ENCODE assay signal across 8 cellular contexts in genomic region chr10:74189999-74190421, GRCh38. TPM values are rescaled to one million over a fixed set of nuclear protein-coding genes. Genes with fewer than 3 reads are reported as not detected.
DNase-seq lines count a peak whose midpoint lies in the region; ATAC-seq, FAIRE-seq and TF ChIP-seq lines count a peak whose summit lies in the region.

No MANE protein-coding gene starts in this region.

- H3K27me3 ChIP-seq in duodenal mucosa (ENCODE audit: control insufficient read depth in 1 of 2, insufficient read depth in 2 of 2, low read length in 2 of 2) = no peaks in the 10 kb centered on the region
- no peaks in the 10 kb centered on the region for H3K27me3 ChIP-seq in muscle layer of colon (ENCODE audit: control insufficient read depth in 1 of 2, insufficient read depth in 2 of 2, low read length in 2 of 2)

- H3K27ac ChIP-seq in A549 = peak overlapping the region; percentile 73 to 86
- H3K27ac ChIP-seq in duodenal mucosa (ENCODE audit: low read depth, low read length) = peak overlapping the region; percentile 55
- peak overlapping the region; percentile 21 for H3K27ac ChIP-seq in muscle layer of colon (ENCODE audit: low read depth, low read length)

- DNase-seq in A549 (ENCODE audit: low read depth in 1 of 2, low spot score in 1 of 2) (peak in 1 of 2 experiments; percentile 61), GM13976 (ENCODE audit: low spot score) (peak; percentile 47), RPMI8226 (peak; percentile 23), NCI-H1930 (lab: John Stamatoyannopoulos, UW) (no peak)
- no peak for DNase-seq in stimulated activated CD4-positive, alpha-beta T cell treated with anti-CD3 and anti-CD28 coated beads, Interleukin-4, amount 100 ng/mL, for 4 hours

- H3K4me2 ChIP-seq in A549 = peak overlapping the region; percentile 81

- 3% methylated on average over 3 of the region's 3 CpGs for WGBS in A549 (ENCODE audit: missing lambda C conversion rate)

- no peak for TF ChIP-seq EP300 in A549 (IDR thresholded peaks at IDR 0.05)

- FAIRE-seq in A549 (lab: Jason Lieb, UNC) = peak; percentile 77

- TF ChIP-seq RAD21 in A549 (conservative IDR thresholded peaks at IDR 0.05 in 1 of 2, IDR thresholded peaks at IDR 0.05 in 1 of 2) = no peak

- TF ChIP-seq POLR2A in A549 (IDR thresholded peaks at IDR 0.05; ENCODE audit: low read length) = no peak

- H3K9me3 ChIP-seq in A549 (no peaks in the 10 kb centered on the region), duodenal mucosa (ENCODE audit: control insufficient read depth in 1 of 2, low read length in 2 of 2) (no peaks in the 10 kb centered on the region), muscle layer of colon (ENCODE audit: low read length) (no peaks in the 10 kb centered on the region)

- H3K4me3 ChIP-seq in A549 = 0 out of 3 replicates have a peak overlapping the region, but pooled peaks have one; percentile 2
- peak overlapping the region in 1 of 2 donors; percentile 5 for H3K4me3 ChIP-seq in duodenal mucosa (ENCODE audit: low read depth in 1 of 2, low read length in 2 of 2)
- no peak overlapping the region for H3K4me3 ChIP-seq in muscle layer of colon (ENCODE audit: low read depth in 1 of 2, low read length in 2 of 2)

- no peak overlapping the region for H3K9ac ChIP-seq in duodenal mucosa (ENCODE audit: low read depth in 1 of 2, low read length in 2 of 2)
- H3K9ac ChIP-seq in muscle layer of colon (ENCODE audit: low read length) = no peak overlapping the region

- H3K4me1 ChIP-seq in A549 = peaks cover 38% of the 10 kb centered on the region
- peaks cover 0 to 10% of the 10 kb centered on the region in 2 donors for H3K4me1 ChIP-seq in duodenal mucosa (ENCODE audit: control insufficient read depth in 1 of 2, insufficient read depth in 2 of 2, low read length in 2 of 2)
- peaks cover 14% of the 10 kb centered on the region for H3K4me1 ChIP-seq in muscle layer of colon (ENCODE audit: insufficient read depth, low read length)

- ATAC-seq in A549 (peak; percentile 78 to 91), HG03097 (IDR thresholded peaks at IDR 0.05; ENCODE audit: low FRiP score, unreplicated experiment) (peak; percentile 61)

- CTCF ChIA-PET in A549 (lab: Yijun Ruan, JAX) = interaction anchor here (0.6 to 3.8 kb wide), 4 partner anchors 10 to 340 kb away, joined by 3 to 20 read pairs (median 4); no protein-coding TSS in a partner anchor

- TF ChIP-seq CTCF in A549 (IDR thresholded peaks at IDR 0.05) = no peak
- TF ChIP-seq CTCF in GM13976 (IDR thresholded peaks at IDR 0.05; ENCODE audit: borderline replicate concordance, control extremely low read depth, extremely low read depth, insufficient read depth, missing control alignments) = no peak

- POLR2A ChIA-PET in A549 (lab: Yijun Ruan, JAX) = interaction anchor here (1.5 kb wide), 1 partner anchor 13 kb away, joined by 6 read pairs; no protein-coding TSS in a partner anchor

- in situ Hi-C loops in GM13976 (cut with MboI; ENCODE audit: low sequenced_read_pairs, unreplicated experiment) = no loop called here

- no peaks in the 10 kb centered on the region for H3K36me3 ChIP-seq in duodenal mucosa (ENCODE audit: control insufficient read depth in 1 of 2, insufficient read depth in 2 of 2, low read length in 2 of 2)
- H3K36me3 ChIP-seq in muscle layer of colon (ENCODE audit: insufficient read depth, low read length) = no peaks in the 10 kb centered on the region

TF ChIP-seq in A549, 52 proteins besides CTCF, POLR2A, EP300 and RAD21:
- no peak for TF ChIP-seq FOSL2 (IDR thresholded peaks at IDR 0.05)
- peak; percentile 88 for TF ChIP-seq FOSL2 (CRISPR knock-in tag; IDR thresholded peaks at IDR 0.05)
- TF ChIP-seq CEBPB (IDR thresholded peaks at IDR 0.05) = peak; percentile 60 to 79; a peak in 3 of 4 replicates
- TF ChIP-seq JUN (IDR thresholded peaks at IDR 0.05) = peak in 1 of 2 experiments; percentile 24; a peak in 1 of 5 replicates
- TF ChIP-seq HES2 (IDR thresholded peaks at IDR 0.05) = no peak
- TF ChIP-seq MAX (IDR thresholded peaks at IDR 0.05) = 0 out of 2 replicates have a peak, but pooled peaks have one; percentile 40
- TF ChIP-seq HDAC2 (IDR thresholded peaks at IDR 0.05) = no peak
- TF ChIP-seq HOXA7 (CRISPR knock-in tag; IDR thresholded peaks at IDR 0.05) = no peak
- TF ChIP-seq RARB (CRISPR knock-in tag; IDR thresholded peaks at IDR 0.05) = no peak
- TF ChIP-seq ZC3H11A (IDR thresholded peaks at IDR 0.05) = no peak
- TF ChIP-seq RFX5 (IDR thresholded peaks at IDR 0.05) = no peak
- TF ChIP-seq ZNF302 (CRISPR knock-in tag; IDR thresholded peaks at IDR 0.05) = no peak
- no peak for TF ChIP-seq KDM1A (IDR thresholded peaks at IDR 0.05; ENCODE audit: low read depth)
- no peak for TF ChIP-seq SMC3 (IDR thresholded peaks at IDR 0.05)
- no peak for TF ChIP-seq BHLHE40 (IDR thresholded peaks at IDR 0.05; ENCODE audit: low read depth, low read length)
- no peak for TF ChIP-seq NPAS2 (CRISPR knock-in tag; IDR thresholded peaks at IDR 0.05; ENCODE audit: borderline replicate concordance)
- no peak for TF ChIP-seq TP53 (CRISPR knock-in tag; IDR thresholded peaks at IDR 0.05)
- TF ChIP-seq USF2 (IDR thresholded peaks at IDR 0.05) = no peak
- no peak for TF ChIP-seq HEYL (CRISPR knock-in tag; IDR thresholded peaks at IDR 0.05)
- no peak for TF ChIP-seq CBX2 (IDR thresholded peaks at IDR 0.05; ENCODE audit: borderline replicate concordance, low read depth)
- no peak for TF ChIP-seq ATOH8 (CRISPR knock-in tag; IDR thresholded peaks at IDR 0.05; ENCODE audit: low read depth)
- no peak for TF ChIP-seq NR3C1 (IDR thresholded peaks at IDR 0.05)
- no peak for TF ChIP-seq E2F6 (IDR thresholded peaks at IDR 0.05; ENCODE audit: borderline replicate concordance, low read depth)
- TF ChIP-seq JUNB (IDR thresholded peaks at IDR 0.05) = peak; percentile 59
- TF ChIP-seq GATA3 (IDR thresholded peaks at IDR 0.05; ENCODE audit: borderline replicate concordance) = peak; percentile 45; the same call in 1 of the 2 replicates

RNA-seq across cellular contexts. Expression of gene ADK, which starts 39.0 kb away (rescaled TPM):
- polyA plus RNA-seq in A549 (2011; rRNA removed) = 38.4 and 40.7 TPM in 2 replicates
- 13.8 and 14.4 TPM in 2 replicates for polyA plus RNA-seq in A549 (2012; cell fraction: cytosol; rRNA removed)
- 5.0 and 7.1 TPM in 2 replicates for polyA plus RNA-seq in A549 (2012; cell fraction: nucleus; rRNA removed)
- polyA plus RNA-seq in A549 (2017; fragmentation: RNase III; extraction: RNeasy Plus Mini Kit Qiagen cat#74134 plus additional on column Dnase treatment) = 32.0 to 37.0 TPM (median 35.8 TPM) in 3 replicates
- polyA minus RNA-seq in A549 (2011; rRNA and poly(A)+ RNA removed) = 7.2 and 8.6 TPM in 2 replicates

RNA-seq across cellular contexts. Expression of gene AP3M1, which starts 39.4 kb away (rescaled TPM):
- polyA plus RNA-seq in A549 (2011; rRNA removed) = 75.8 and 83.0 TPM in 2 replicates
- polyA plus RNA-seq in A549 (2012; cell fraction: cytosol; rRNA removed) = 15.3 and 18.1 TPM in 2 replicates
- polyA plus RNA-seq in A549 (2012; cell fraction: nucleus; rRNA removed) = 8.9 and 14.4 TPM in 2 replicates
- polyA plus RNA-seq in A549 (2017; fragmentation: RNase III; extraction: RNeasy Plus Mini Kit Qiagen cat#74134 plus additional on column Dnase treatment) = 38.5 to 41.0 TPM (median 39.0 TPM) in 3 replicates
- 33.1 and 34.9 TPM in 2 replicates for polyA minus RNA-seq in A549 (2011; rRNA and poly(A)+ RNA removed)

Comparison
In these comparisons a context has a peak if more than half of its experiments do, and no peak if none do; other contexts are left out.
1. DNase-seq: peak in GM13976 (single experiment) and RPMI8226 (single experiment); none in stimulated activated CD4-positive, alpha-beta T cell treated with anti-CD3 and anti-CD28 coated beads, Interleukin-4, amount 100 ng/mL, for 4 hours (0 of 2) and NCI-H1930 (0 of 2).
2. H3K27ac ChIP-seq: peak in every context shown above with its lines; median percentile 80 in A549; 55 in duodenal mucosa; 21 in muscle layer of colon.